In the genomic region with DNA sequence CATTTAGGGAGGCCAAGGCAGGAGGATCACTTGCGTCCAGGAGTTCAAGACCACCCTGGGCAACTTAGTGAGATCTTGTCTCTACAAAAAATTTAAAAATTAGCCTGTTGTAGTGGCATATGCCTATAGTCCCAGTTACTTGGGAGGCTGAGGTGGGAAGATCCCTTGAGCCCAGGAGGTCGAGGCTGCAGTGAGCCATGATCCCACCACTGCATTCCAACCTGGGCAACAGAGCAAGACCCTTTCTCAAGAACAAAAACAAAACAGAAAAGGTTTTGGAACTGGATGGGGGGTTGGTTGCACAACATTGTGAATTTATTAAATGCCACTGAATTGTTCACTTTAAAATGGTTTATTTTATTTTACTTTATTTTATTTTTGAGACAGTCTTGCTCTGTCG, we compare ENCODE assay signal across 38 cellular contexts. TPM values are rescaled to one million over a fixed set of nuclear protein-coding genes. Genes with fewer than 3 reads are reported as not detected.
"Had no signal": no experiment of that assay in that cellular context is flagged by ENCODE, and none has a peak within 500 bp of the region (broad histone marks: within the 10 kb centered on the region; RNA-seq: fewer than 3 reads in every experiment).

No MANE protein-coding gene starts in this region.

- ATAC-seq: activated CD4-positive, alpha-beta T cell treated with anti-CD3 and anti-CD28 coated beads for 36 hours; activated CD4-positive, CD25-positive, alpha-beta regulatory T cell treated with anti-CD3 and anti-CD28 coated beads, Interleukin-2, amount 50 U/mL, for 24 hours; activated CD8-positive, alpha-beta memory T cell treated with anti-CD3 and anti-CD28 coated beads, Interleukin-2, amount 10 ng/mL, durations not matched to agents 7 days and 5 days; activated CD8-positive, alpha-beta T cell treated with anti-CD3 and anti-CD28 coated beads, Interleukin-2, amount 10 ng/mL, durations not matched to agents 7 days and 5 days; activated naive CD4-positive, alpha-beta T cell treated with anti-CD3 and anti-CD28 coated beads, Interleukin-2, amount 50 U/mL, for 72 hours; activated T-cell treated with anti-CD3 and anti-CD28 coated beads, Interleukin-2, amount 50 U/mL, for 4 hours; activated T-cell treated with anti-CD3 and anti-CD28 coated beads, Interleukin-2, amount 50 U/mL, for 72 hours; activated T-helper 17 cell treated with anti-CD3 and anti-CD28 coated beads, Interleukin-2, amount 50 U/mL, for 72 hours; body of pancreas had no signal

- H3K36me3 ChIP-seq: adrenal gland, brain microvascular endothelial cell, breast epithelium had no signal

- H3K4me3 Mint-ChIP-seq: activated CD4-positive, alpha-beta memory T cell treated with anti-CD3 and anti-CD28 coated beads, Interleukin-2, amount 10 ng/mL, durations not matched to agents 7 days and 5 days; activated CD4-positive, alpha-beta T cell treated with anti-CD3 and anti-CD28 coated beads for 36 hours; activated CD4-positive, alpha-beta T cell treated with anti-CD3 and anti-CD28 coated beads, Interleukin-2, amount 10 ng/mL, durations not matched to agents 7 days and 5 days; activated CD8-positive, alpha-beta memory T cell treated with anti-CD3 and anti-CD28 coated beads, Interleukin-2, amount 10 ng/mL, durations not matched to agents 7 days and 5 days; activated CD8-positive, alpha-beta T cell treated with anti-CD3 and anti-CD28 coated beads, Interleukin-2, amount 10 ng/mL, durations not matched to agents 7 days and 5 days; activated naive CD4-positive, alpha-beta T cell treated with anti-CD3 and anti-CD28 coated beads for 36 hours; activated naive CD8-positive, alpha-beta T cell treated with anti-CD3 and anti-CD28 coated beads for 36 hours; activated T-cell treated with anti-CD3 and anti-CD28 coated beads, Interleukin-2, amount 50 U/mL, for 4 hours; activated T-cell treated with anti-CD3 and anti-CD28 coated beads, Interleukin-2, amount 50 U/mL, for 72 hours; activated T-helper 1 cell treated with anti-CD3 and anti-CD28 coated beads, Interleukin-12 subunit alpha, Interleukin-12 subunit beta, Interleukin-2, Interleukin-4 antibody, amounts not matched to agents 30 ng/mL and 10 ng/mL and 1 ng/mL, durations not matched to agents 14 hours and 24 hours and 36 hours; activated T-helper 17 cell treated with anti-CD3 and anti-CD28 coated beads, Interleukin-2, amount 50 U/mL, for 72 hours; T-helper 1 cell treated with Interleukin-12 subunit alpha and Interleukin-12 subunit beta and Interleukin-4 antibody, amounts not matched to agents 30 μg/mL and 1 μg/mL, for 36 hours; T-helper 2 cell treated with Interferon-gamma antibody and Interleukin-4, amounts not matched to agents 5 μg/mL and 100 μg/mL, for 36 hours had no signal

- H3K4me1 ChIP-seq: adrenal gland, body of pancreas, breast epithelium had no signal

- DNase-seq: activated CD4-positive, alpha-beta memory T cell treated with anti-CD3 and anti-CD28 coated beads, Interleukin-2, amount 10 ng/mL, durations not matched to agents 7 days and 5 days; activated CD4-positive, alpha-beta T cell treated with anti-CD3 and anti-CD28 coated beads for 1 hour; activated CD4-positive, alpha-beta T cell treated with anti-CD3 and anti-CD28 coated beads for 36 hours; activated CD4-positive, alpha-beta T cell treated with anti-CD3 and anti-CD28 coated beads for 48 hours; activated CD4-positive, alpha-beta T cell treated with anti-CD3 and anti-CD28 coated beads, Interleukin-2, amount 10 ng/mL, durations not matched to agents 7 days and 5 days; activated CD4-positive, alpha-beta T cell treated with anti-CD3 and anti-CD28 coated beads, Interleukin-2, amount 50 U/mL, for 48 hours; activated CD4-positive, CD25-positive, alpha-beta regulatory T cell; activated CD8-positive, alpha-beta memory T cell treated with anti-CD3 and anti-CD28 coated beads for 24 hours; activated CD8-positive, alpha-beta memory T cell treated with anti-CD3 and anti-CD28 coated beads, Interleukin-2, amount 10 ng/mL, durations not matched to agents 7 days and 5 days; activated CD8-positive, alpha-beta memory T cell treated with anti-CD3 and anti-CD28 coated beads, Interleukin-2, amount 50 U/mL, for 48 hours; activated CD8-positive, alpha-beta T cell treated with anti-CD3 and anti-CD28 coated beads, Interleukin-2, amount 10 ng/mL, durations not matched to agents 7 days and 5 days; activated effector memory CD4-positive, alpha-beta T cell treated with anti-CD3 and anti-CD28 coated beads, Interleukin-2, amount 50 U/mL, for 16 hours; activated gamma-delta T cell treated with Interleukin-2 at 50 U/mL for 16 hours; activated naive CD4-positive, alpha-beta T cell; activated naive CD4-positive, alpha-beta T cell treated with anti-CD3 and anti-CD28 coated beads for 36 hours; activated naive CD4-positive, alpha-beta T cell treated with anti-CD3 and anti-CD28 coated beads, Interleukin-2, amount 50 U/mL, for 16 hours; activated naive CD8-positive, alpha-beta T cell treated with anti-CD3 and anti-CD28 coated beads for 36 hours; activated T-cell treated with anti-CD3 and anti-CD28 coated beads, Interleukin-2, amount 50 U/mL, for 4 hours; activated T-cell treated with anti-CD3 and anti-CD28 coated beads, Interleukin-2, amount 50 U/mL, for 72 hours; adrenal gland; amniotic stem cell; aorta; body of pancreas; brain microvascular endothelial cell; central memory CD4-positive, alpha-beta T cell; T-helper 1 cell; T-helper 2 cell; T-helper 9 cell had no signal

- H3K27ac ChIP-seq: adrenal gland, body of pancreas, brain microvascular endothelial cell, breast epithelium, VCaP had no signal

- H3K4me3 ChIP-seq: adrenal gland, body of pancreas, breast epithelium had no signal

- H3K27me3 ChIP-seq: adrenal gland, body of pancreas, brain microvascular endothelial cell, breast epithelium had no signal

- H3K36me3 Mint-ChIP-seq: activated CD8-positive, alpha-beta memory T cell treated with anti-CD3 and anti-CD28 coated beads, Interleukin-2, amount 10 ng/mL, durations not matched to agents 7 days and 5 days; activated naive CD4-positive, alpha-beta T cell treated with anti-CD3 and anti-CD28 coated beads, Interleukin-2, amount 50 U/mL, for 72 hours; activated naive CD8-positive, alpha-beta T cell treated with anti-CD3 and anti-CD28 coated beads for 36 hours had no signal

- H3K4me1 Mint-ChIP-seq: activated CD4-positive, alpha-beta memory T cell treated with anti-CD3 and anti-CD28 coated beads, Interleukin-2, amount 10 ng/mL, durations not matched to agents 7 days and 5 days; activated CD4-positive, alpha-beta T cell treated with anti-CD3 and anti-CD28 coated beads, Interleukin-2, amount 10 ng/mL, durations not matched to agents 7 days and 5 days; activated CD8-positive, alpha-beta memory T cell treated with anti-CD3 and anti-CD28 coated beads, Interleukin-2, amount 10 ng/mL, durations not matched to agents 7 days and 5 days; activated naive CD8-positive, alpha-beta T cell treated with anti-CD3 and anti-CD28 coated beads for 36 hours; activated T-helper 17 cell treated with anti-CD3 and anti-CD28 coated beads, Interleukin-2, amount 50 U/mL, for 72 hours had no signal

- H3K27me3 Mint-ChIP-seq: activated CD4-positive, alpha-beta memory T cell treated with anti-CD3 and anti-CD28 coated beads, Interleukin-2, amount 10 ng/mL, durations not matched to agents 7 days and 5 days; activated CD4-positive, alpha-beta T cell treated with anti-CD3 and anti-CD28 coated beads for 36 hours; activated CD4-positive, alpha-beta T cell treated with anti-CD3 and anti-CD28 coated beads, Interleukin-2, amount 10 ng/mL, durations not matched to agents 7 days and 5 days; activated CD8-positive, alpha-beta memory T cell treated with anti-CD3 and anti-CD28 coated beads, Interleukin-2, amount 10 ng/mL, durations not matched to agents 7 days and 5 days; activated naive CD8-positive, alpha-beta T cell treated with anti-CD3 and anti-CD28 coated beads for 36 hours; activated T-helper 17 cell treated with anti-CD3 and anti-CD28 coated beads, Interleukin-2, amount 50 U/mL, for 72 hours had no signal

- H3K9me3 ChIP-seq: adrenal gland, body of pancreas, breast epithelium had no signal

- H3K9me3 Mint-ChIP-seq: activated CD4-positive, alpha-beta memory T cell treated with anti-CD3 and anti-CD28 coated beads, Interleukin-2, amount 10 ng/mL, durations not matched to agents 7 days and 5 days; activated CD4-positive, alpha-beta T cell treated with anti-CD3 and anti-CD28 coated beads, Interleukin-2, amount 10 ng/mL, durations not matched to agents 7 days and 5 days; activated naive CD4-positive, alpha-beta T cell treated with anti-CD3 and anti-CD28 coated beads for 36 hours; activated naive CD4-positive, alpha-beta T cell treated with anti-CD3 and anti-CD28 coated beads, Interleukin-2, amount 50 U/mL, for 72 hours; activated naive CD8-positive, alpha-beta T cell treated with anti-CD3 and anti-CD28 coated beads for 36 hours; activated T-cell treated with anti-CD3 and anti-CD28 coated beads, Interleukin-2, amount 50 U/mL, for 4 hours; activated T-cell treated with anti-CD3 and anti-CD28 coated beads, Interleukin-2, amount 50 U/mL, for 72 hours; activated T-helper 1 cell treated with anti-CD3 and anti-CD28 coated beads, Interleukin-12 subunit alpha, Interleukin-12 subunit beta, Interleukin-2, Interleukin-4 antibody, amounts not matched to agents 30 ng/mL and 10 ng/mL and 1 ng/mL, durations not matched to agents 14 hours and 24 hours and 36 hours; activated T-helper 17 cell treated with anti-CD3 and anti-CD28 coated beads, Interleukin-2, amount 50 U/mL, for 72 hours; T-helper 1 cell treated with Interleukin-12 subunit alpha and Interleukin-12 subunit beta and Interleukin-4 antibody, amounts not matched to agents 30 μg/mL and 1 μg/mL, for 36 hours; T-helper 2 cell treated with Interferon-gamma antibody and Interleukin-4, amounts not matched to agents 5 μg/mL and 100 μg/mL, for 36 hours had no signal

- H3K27ac Mint-ChIP-seq: activated CD4-positive, alpha-beta memory T cell treated with anti-CD3 and anti-CD28 coated beads, Interleukin-2, amount 10 ng/mL, durations not matched to agents 7 days and 5 days; activated CD4-positive, alpha-beta T cell treated with anti-CD3 and anti-CD28 coated beads for 36 hours; activated CD4-positive, alpha-beta T cell treated with anti-CD3 and anti-CD28 coated beads, Interleukin-2, amount 10 ng/mL, durations not matched to agents 7 days and 5 days; activated CD8-positive, alpha-beta memory T cell treated with anti-CD3 and anti-CD28 coated beads, Interleukin-2, amount 10 ng/mL, durations not matched to agents 7 days and 5 days; activated CD8-positive, alpha-beta T cell treated with anti-CD3 and anti-CD28 coated beads, Interleukin-2, amount 10 ng/mL, durations not matched to agents 7 days and 5 days; activated naive CD4-positive, alpha-beta T cell treated with anti-CD3 and anti-CD28 coated beads for 36 hours; activated naive CD8-positive, alpha-beta T cell treated with anti-CD3 and anti-CD28 coated beads for 36 hours; activated T-cell treated with anti-CD3 and anti-CD28 coated beads, Interleukin-2, amount 50 U/mL, for 72 hours; activated T-helper 1 cell treated with anti-CD3 and anti-CD28 coated beads, Interleukin-12 subunit alpha, Interleukin-12 subunit beta, Interleukin-2, Interleukin-4 antibody, amounts not matched to agents 30 ng/mL and 10 ng/mL and 1 ng/mL, durations not matched to agents 14 hours and 24 hours and 36 hours; activated T-helper 17 cell treated with anti-CD3 and anti-CD28 coated beads, Interleukin-2, amount 50 U/mL, for 72 hours; T-helper 1 cell treated with Interleukin-12 subunit alpha and Interleukin-12 subunit beta and Interleukin-4 antibody, amounts not matched to agents 30 μg/mL and 1 μg/mL, for 36 hours; T-helper 2 cell treated with Interferon-gamma antibody and Interleukin-4, amounts not matched to agents 5 μg/mL and 100 μg/mL, for 36 hours had no signal

RNA-seq across cellular contexts. Expression of gene ARL5C, which starts 35.8 kb away (rescaled TPM):
- total RNA-seq: activated CD4-positive, alpha-beta T cell treated with anti-CD3 and anti-CD28 coated beads for 36 hours; activated CD8-positive, alpha-beta T cell treated with anti-CD3 and anti-CD28 coated beads, Interleukin-2, amount 10 ng/mL, durations not matched to agents 7 days and 5 days; activated naive CD4-positive, alpha-beta T cell treated with anti-CD3 and anti-CD28 coated beads for 36 hours; activated naive CD8-positive, alpha-beta T cell treated with anti-CD3 and anti-CD28 coated beads for 36 hours; activated T-cell treated with anti-CD3 and anti-CD28 coated beads, Interleukin-2, amount 50 U/mL, for 4 hours; activated T-helper 1 cell treated with anti-CD3 and anti-CD28 coated beads, Interleukin-12 subunit alpha, Interleukin-12 subunit beta, Interleukin-2, Interleukin-4 antibody, amounts not matched to agents 30 ng/mL and 10 ng/mL and 1 ng/mL, durations not matched to agents 14 hours and 24 hours and 36 hours; activated T-helper 17 cell treated with anti-CD3 and anti-CD28 coated beads, Interleukin-2, amount 50 U/mL, for 72 hours; adrenal gland; astrocyte; breast epithelium; cardiac septum had no signal
- polyA plus RNA-seq: adrenal gland, aorta had no signal
